Comparison of ENCODE assay signal across 22 cellular contexts in genomic region chr2:121211251-121211650, GRCh38.
DNase-seq lines count a peak whose midpoint lies in the region; FAIRE-seq and TF ChIP-seq lines count a peak whose summit lies in the region.
"Had no signal": no experiment of that assay in that cellular context is flagged by ENCODE, and none has a peak within 500 bp of the region (broad histone marks: within the 10 kb centered on the region; RNA-seq: fewer than 3 reads in every experiment).

No MANE protein-coding gene starts in this region.

- CTCF ChIA-PET in RWPE1 (lab: Yijun Ruan, JAX), result interaction anchor here (0.6 to 0.7 kb wide), 3 partner anchors 10 to 134 kb away, joined by 3 read pairs; no protein-coding TSS in a partner anchor

- FAIRE-seq in kidney (lab: Jason Lieb, UNC), result no peak
- FAIRE-seq: A204.1, GM18507 had no signal

- no peak overlapping the region for H3K4me3 Mint-ChIP-seq in osteocyte (ENCODE audit: unreplicated experiment)
- H3K4me3 Mint-ChIP-seq: activated CD8-positive, alpha-beta T cell treated with anti-CD3 and anti-CD28 coated beads, Interleukin-2, amount 10 ng/mL, durations not matched to agents 7 days and 5 days; activated naive CD4-positive, alpha-beta T cell treated with anti-CD3 and anti-CD28 coated beads, Interleukin-2, amount 10 ng/mL, durations not matched to agents 7 days and 5 days; activated T-cell treated with anti-CD3 and anti-CD28 coated beads, Interleukin-2, amount 50 U/mL, for 4 hours had no signal

- H3K4me1 Mint-ChIP-seq in osteocyte (ENCODE audit: unreplicated experiment), result no peaks in the 10 kb centered on the region
- H3K4me1 Mint-ChIP-seq: activated naive CD4-positive, alpha-beta T cell treated with anti-CD3 and anti-CD28 coated beads, Interleukin-2, amount 10 ng/mL, durations not matched to agents 7 days and 5 days had no signal

- no peaks in the 10 kb centered on the region for H3K27me3 ChIP-seq in mucosa of rectum (ENCODE audit: control insufficient read depth in 2 of 2, insufficient read depth in 2 of 2, low read length in 2 of 2)
- no peaks in the 10 kb centered on the region for H3K27me3 ChIP-seq in brain microvascular endothelial cell (replicated peaks)
- H3K27me3 ChIP-seq: BLaER1, dorsolateral prefrontal cortex had no signal

- H3K9me3 Mint-ChIP-seq in osteocyte (ENCODE audit: unreplicated experiment), result no peaks in the 10 kb centered on the region
- H3K9me3 Mint-ChIP-seq: activated naive CD4-positive, alpha-beta T cell treated with anti-CD3 and anti-CD28 coated beads, Interleukin-2, amount 10 ng/mL, durations not matched to agents 7 days and 5 days; activated T-cell treated with anti-CD3 and anti-CD28 coated beads, Interleukin-2, amount 50 U/mL, for 4 hours had no signal

- H3K27ac ChIP-seq in RWPE1, result peak overlapping the region; percentile 57
- peak overlapping the region; percentile 36 to 87 for H3K27ac ChIP-seq in kidney (ENCODE audit: low read depth in 2 of 2, low read length in 2 of 2)
- H3K27ac ChIP-seq in mucosa of rectum (ENCODE audit: low read depth in 2 of 2, low read length in 2 of 2), result peak overlapping the region; percentile 83 to 91
- H3K27ac ChIP-seq in brain microvascular endothelial cell, result no peak overlapping the region
- H3K27ac ChIP-seq: BLaER1, dorsolateral prefrontal cortex, PC-9, SK-N-MC had no signal

- H3K9ac ChIP-seq in kidney (ENCODE audit: low read length in 2 of 2), result no peak overlapping the region
- H3K9ac ChIP-seq in mucosa of rectum (ENCODE audit: low read depth in 1 of 2, low read length in 2 of 2), result peak overlapping the region; percentile 42 to 69
- H3K9ac ChIP-seq: BLaER1 had no signal

- TF ChIP-seq CTCF in RWPE1 (conservative IDR thresholded peaks at IDR 0.05; ENCODE audit: low read depth), result no peak
- no peak for TF ChIP-seq CTCF in kidney (IDR thresholded peaks at IDR 0.05; ENCODE audit: borderline replicate concordance, extremely low read depth, insufficient read depth)
- TF ChIP-seq CTCF in osteocyte (IDR thresholded peaks at IDR 0.05), result no peak
- TF ChIP-seq CTCF in brain microvascular endothelial cell (IDR thresholded peaks at IDR 0.05; ENCODE audit: low read depth, low read length, missing control alignments), result no peak

- POLR2A ChIA-PET in RWPE1 (lab: Yijun Ruan, JAX; ENCODE audit: low non-redundant PET), result no interaction called here

- H3K36me3 ChIP-seq in kidney (ENCODE audit: control insufficient read depth in 1 of 2, insufficient read depth in 2 of 2, low read length in 2 of 2), result peaks cover 2 to 4% of the 10 kb centered on the region in 2 donors
- peaks cover 0 to 4% of the 10 kb centered on the region in 2 donors for H3K36me3 ChIP-seq in mucosa of rectum (ENCODE audit: control insufficient read depth in 2 of 2, insufficient read depth in 2 of 2, low read length in 2 of 2)
- H3K36me3 ChIP-seq in brain microvascular endothelial cell (replicated peaks), result no peaks in the 10 kb centered on the region
- H3K36me3 ChIP-seq: BLaER1 had no signal

- H3K27ac Mint-ChIP-seq in osteocyte (ENCODE audit: unreplicated experiment), result no peak overlapping the region
- H3K27ac Mint-ChIP-seq: activated CD8-positive, alpha-beta T cell treated with anti-CD3 and anti-CD28 coated beads, Interleukin-2, amount 10 ng/mL, durations not matched to agents 7 days and 5 days; activated naive CD4-positive, alpha-beta T cell treated with anti-CD3 and anti-CD28 coated beads, Interleukin-2, amount 10 ng/mL, durations not matched to agents 7 days and 5 days had no signal

- H3K36me3 Mint-ChIP-seq in osteocyte (ENCODE audit: unreplicated experiment), result no peaks in the 10 kb centered on the region
- H3K36me3 Mint-ChIP-seq: activated naive CD4-positive, alpha-beta T cell treated with anti-CD3 and anti-CD28 coated beads, Interleukin-2, amount 10 ng/mL, durations not matched to agents 7 days and 5 days had no signal

- H3K4me3 ChIP-seq in kidney (ENCODE audit: low read length in 2 of 2) (no peak overlapping the region), mucosa of rectum (ENCODE audit: low read length in 2 of 2) (no peak overlapping the region), brain microvascular endothelial cell (ENCODE audit: low read depth, low read length) (no peak overlapping the region)
- H3K4me3 ChIP-seq: BLaER1, dorsolateral prefrontal cortex, PC-9, SK-N-MC had no signal

- peaks cover 12 to 32% of the 10 kb centered on the region in 2 donors for H3K4me1 ChIP-seq in kidney (ENCODE audit: control insufficient read depth in 1 of 2, insufficient read depth in 1 of 2, low read depth in 1 of 2, low read length in 2 of 2)
- H3K4me1 ChIP-seq in mucosa of rectum (ENCODE audit: control insufficient read depth in 2 of 2, insufficient read depth in 2 of 2, low read length in 2 of 2), result peaks cover 14 to 43% of the 10 kb centered on the region in 2 donors
- H3K4me1 ChIP-seq: BLaER1 had no signal

- DNase-seq in COLO668 (lab: John Stamatoyannopoulos, UW; ENCODE audit: unreplicated experiment) (peak; percentile 67), RWPE1 (ENCODE audit: low spot score) (no peak), kidney (no peak), T-helper 9 cell (no peak), osteocyte (ENCODE audit: extremely low spot score, unreplicated experiment) (no peak), brain microvascular endothelial cell (no peak)
- no peak for DNase-seq in activated T-cell treated with anti-CD3 and anti-CD28 coated beads, Interleukin-2, amount 50 U/mL, for 1 hour
- DNase-seq: activated CD8-positive, alpha-beta T cell treated with anti-CD3 and anti-CD28 coated beads, Interleukin-2, amount 10 ng/mL, durations not matched to agents 7 days and 5 days; activated naive CD4-positive, alpha-beta T cell treated with anti-CD3 and anti-CD28 coated beads, Interleukin-2, amount 10 ng/mL, durations not matched to agents 7 days and 5 days; activated T-cell treated with anti-CD3 and anti-CD28 coated beads, Interleukin-2, amount 50 U/mL, for 4 hours; central memory CD4-positive, alpha-beta T cell; dorsolateral prefrontal cortex; foreskin melanocyte; hypothalamus; islet precursor cell; NCI-H1930 had no signal

- H3K9me3 ChIP-seq in kidney (ENCODE audit: control insufficient read depth in 1 of 2, low read length in 2 of 2), result no peaks in the 10 kb centered on the region
- H3K9me3 ChIP-seq in mucosa of rectum (ENCODE audit: control insufficient read depth in 2 of 2, low read length in 2 of 2), result no peaks in the 10 kb centered on the region
- H3K9me3 ChIP-seq: BLaER1 had no signal

- peaks cover 16% of the 10 kb centered on the region for H3K27me3 Mint-ChIP-seq in osteocyte (ENCODE audit: unreplicated experiment)
- H3K27me3 Mint-ChIP-seq: activated naive CD4-positive, alpha-beta T cell treated with anti-CD3 and anti-CD28 coated beads, Interleukin-2, amount 10 ng/mL, durations not matched to agents 7 days and 5 days had no signal

- intact Hi-C loops in kidney (cut with DNase I), result no loop called here

- in situ Hi-C loops in brain microvascular endothelial cell (cut with HindIII; ENCODE audit: low pct_ligation_motif_present, low sequenced_read_pairs), result no loop called here

Comparison
In these comparisons a context has a peak if more than half of its experiments do, and no peak if none do; other contexts are left out.
1. H3K9ac ChIP-seq: peak in mucosa of rectum (2 of 2); none in kidney (0 of 2).